ENCODE assay signal across 35 cellular contexts in genomic region chr12:112782250-112782649, GRCh38. TPM values are rescaled to one million over a fixed set of nuclear protein-coding genes. Genes with fewer than 3 reads are reported as not detected.
"Had no signal": no experiment of that assay in that cellular context is flagged by ENCODE, and none has a peak within 500 bp of the region (broad histone marks: within the 10 kb centered on the region; RNA-seq: fewer than 3 reads in every experiment).

No MANE protein-coding gene starts in this region.

- H3K4me3 ChIP-seq: adrenal gland, ascending aorta, body of pancreas, breast epithelium, cardiac muscle cell had no signal

- H3K27ac ChIP-seq: adrenal gland, ascending aorta, body of pancreas, brain microvascular endothelial cell, breast epithelium, cardiac muscle cell had no signal

- FAIRE-seq: astrocyte, bronchial epithelial cell had no signal

- DNase-seq: activated effector memory CD4-positive, alpha-beta T cell treated with anti-CD3 and anti-CD28 coated beads, Interleukin-2, amount 50 U/mL, for 16 hours; activated effector memory CD4-positive, alpha-beta T cell treated with Interleukin-2 at 50 U/mL for 16 hours; activated gamma-delta T cell; activated gamma-delta T cell treated with Interleukin-2 at 50 U/mL for 16 hours; activated naive CD4-positive, alpha-beta T cell; activated naive CD4-positive, alpha-beta T cell treated with anti-CD3 and anti-CD28 coated beads for 36 hours; activated naive CD4-positive, alpha-beta T cell treated with anti-CD3 and anti-CD28 coated beads, Interleukin-2, amount 10 ng/mL, durations not matched to agents 7 days and 5 days; activated naive CD4-positive, alpha-beta T cell treated with anti-CD3 and anti-CD28 coated beads, Interleukin-2, amount 50 U/mL, for 16 hours; activated naive CD4-positive, alpha-beta T cell treated with Interleukin-2 at 50 U/mL for 16 hours; activated naive CD8-positive, alpha-beta T cell treated with anti-CD3 and anti-CD28 coated beads for 36 hours; activated naive CD8-positive, alpha-beta T cell treated with anti-CD3 and anti-CD28 coated beads, Interleukin-2, amount 10 ng/mL, durations not matched to agents 7 days and 5 days; activated naive CD8-positive, alpha-beta T cell treated with anti-CD3 and anti-CD28 coated beads, Interleukin-2, amount 50 U/mL, for 24 hours; activated T-cell treated with anti-CD3 and anti-CD28 coated beads, Interleukin-2, amount 50 U/mL, for 4 hours; activated T-cell treated with anti-CD3 and anti-CD28 coated beads, Interleukin-2, amount 50 U/mL, for 48 hours; activated T-cell treated with anti-CD3 and anti-CD28 coated beads, Interleukin-2, amount 50 U/mL, for 72 hours; adrenal gland; amniotic stem cell; amygdala; anterior cingulate cortex; aorta; body of pancreas; brain microvascular endothelial cell; caudate nucleus; central memory CD4-positive, alpha-beta T cell; cerebellar nuclear complex had no signal

- H3K36me3 ChIP-seq: adrenal gland, ascending aorta, brain microvascular endothelial cell, breast epithelium, cardiac muscle cell had no signal

- ATAC-seq: activated naive CD4-positive, alpha-beta T cell treated with anti-CD3 and anti-CD28 coated beads, Interleukin-2, amount 50 U/mL, for 72 hours; activated naive CD8-positive, alpha-beta T cell treated with anti-CD3 and anti-CD28 coated beads, Interleukin-2, amount 50 U/mL, for 24 hours; activated T-cell treated with anti-CD3 and anti-CD28 coated beads, Interleukin-2, amount 50 U/mL, for 4 hours; activated T-cell treated with anti-CD3 and anti-CD28 coated beads, Interleukin-2, amount 50 U/mL, for 72 hours; activated T-helper 17 cell treated with anti-CD3 and anti-CD28 coated beads, Interleukin-2, amount 50 U/mL, for 72 hours; body of pancreas had no signal

- H3K4me1 ChIP-seq: adrenal gland, ascending aorta, body of pancreas, breast epithelium had no signal

- H3K27me3 ChIP-seq: ascending aorta, body of pancreas, brain microvascular endothelial cell, cardiac muscle cell had no signal

- H3K9me3 ChIP-seq: adrenal gland, ascending aorta, body of pancreas, breast epithelium had no signal

RNA-seq across cellular contexts. Expression of gene RPH3A, which starts 9.3 kb away (rescaled TPM):
- total RNA-seq: activated naive CD4-positive, alpha-beta T cell treated with anti-CD3 and anti-CD28 coated beads for 36 hours; activated naive CD4-positive, alpha-beta T cell treated with anti-CD3 and anti-CD28 coated beads, Interleukin-2, amount 50 U/mL, for 72 hours; activated naive CD8-positive, alpha-beta T cell treated with anti-CD3 and anti-CD28 coated beads for 36 hours; activated naive CD8-positive, alpha-beta T cell treated with anti-CD3 and anti-CD28 coated beads, Interleukin-2, amount 10 ng/mL, durations not matched to agents 7 days and 5 days; activated T-cell treated with anti-CD3 and anti-CD28 coated beads, Interleukin-2, amount 50 U/mL, for 4 hours; activated T-cell treated with anti-CD3 and anti-CD28 coated beads, Interleukin-2, amount 50 U/mL, for 72 hours; activated T-helper 1 cell treated with anti-CD3 and anti-CD28 coated beads, Interleukin-12 subunit alpha, Interleukin-12 subunit beta, Interleukin-2, Interleukin-4 antibody, amounts not matched to agents 30 ng/mL and 10 ng/mL and 1 ng/mL, durations not matched to agents 14 hours and 24 hours and 36 hours; activated T-helper 17 cell treated with anti-CD3 and anti-CD28 coated beads, Interleukin-2, amount 50 U/mL, for 72 hours; activated T-helper 2 cell treated with anti-CD3 and anti-CD28 coated beads, Interferon-gamma antibody, Interleukin-2, Interleukin-4, amounts not matched to agents 10 μg/mL and 5 μg/mL and 100 μg/mL, durations not matched to agents 14 hours and 24 hours and 36 hours; ascending aorta; astrocyte; body of pancreas; bronchial epithelial cell; chondrocyte had no signal
- polyA plus RNA-seq: aorta had no signal
